1 cellular context compared by ENCODE assay signal in the genomic region with DNA sequence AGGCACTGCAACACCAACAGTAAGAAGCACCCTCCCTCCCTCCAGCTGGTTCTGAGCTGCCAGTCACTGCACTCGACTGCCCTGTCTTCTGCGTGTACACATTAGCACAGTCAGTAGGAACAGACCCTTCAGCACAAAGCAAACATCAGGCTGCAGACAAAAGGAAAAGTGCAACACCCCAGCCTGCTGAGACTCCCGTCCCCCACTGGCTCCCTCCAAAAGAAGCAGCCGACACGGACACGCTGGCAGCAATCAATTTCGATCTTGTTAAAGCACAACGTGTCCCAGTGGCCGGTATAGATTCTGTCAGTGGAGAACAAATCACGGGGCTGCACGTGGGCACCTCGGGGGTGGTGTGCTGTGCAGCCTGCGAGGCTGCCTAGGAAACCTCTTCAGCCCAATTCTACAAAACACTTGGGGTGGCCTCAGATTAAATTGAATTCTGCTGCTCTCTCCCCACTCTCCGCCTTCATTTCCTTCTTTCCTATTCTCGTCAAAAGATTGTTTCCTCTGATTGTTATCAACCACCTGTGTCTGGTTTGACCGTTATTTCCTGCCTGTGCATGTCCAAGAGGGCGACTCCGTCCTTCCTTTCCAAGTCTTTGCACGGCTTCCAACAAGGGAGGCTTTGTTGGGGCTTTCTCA.
TF ChIP-seq lines count a peak whose summit lies in the region.

No MANE protein-coding gene starts in this region.

TF ChIP-seq in HepG2, 621 proteins besides CTCF, POLR2A, EP300 and RAD21 (continued from another document):
- no peak for TF ChIP-seq TSC22D2 (CRISPR knock-in tag; IDR thresholded peaks at IDR 0.05; ENCODE audit: borderline replicate concordance)
- no peak for TF ChIP-seq HOXA3 (CRISPR knock-in tag; IDR thresholded peaks at IDR 0.05)
- TF ChIP-seq CREM (IDR thresholded peaks at IDR 0.05): no peak
- no peak for TF ChIP-seq CREM (CRISPR knock-in tag; IDR thresholded peaks at IDR 0.05)
- TF ChIP-seq, protein P1, sequence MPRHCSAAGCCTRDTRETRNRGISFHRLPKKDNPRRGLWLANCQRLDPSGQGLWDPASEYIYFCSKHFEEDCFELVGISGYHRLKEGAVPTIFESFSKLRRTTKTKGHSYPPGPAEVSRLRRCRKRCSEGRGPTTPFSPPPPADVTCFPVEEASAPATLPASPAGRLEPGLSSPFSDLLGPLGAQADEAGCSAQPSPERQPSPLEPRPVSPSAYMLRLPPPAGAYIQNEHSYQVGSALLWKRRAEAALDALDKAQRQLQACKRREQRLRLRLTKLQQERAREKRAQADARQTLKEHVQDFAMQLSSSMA (CRISPR knock-in tag; IDR thresholded peaks at IDR 0.05): no peak
- TF ChIP-seq ZNF577 (CRISPR knock-in tag; IDR thresholded peaks at IDR 0.05; ENCODE audit: borderline replicate concordance, low read depth): no peak
- no peak for TF ChIP-seq CBX5 (CRISPR knock-in tag; IDR thresholded peaks at IDR 0.05; ENCODE audit: borderline replicate concordance)
- no peak for TF ChIP-seq TAF15 (IDR thresholded peaks at IDR 0.05; ENCODE audit: low read depth, low read length, poor library complexity, severe bottlenecking)
- no peak for TF ChIP-seq SOX5 (CRISPR knock-in tag; IDR thresholded peaks at IDR 0.05; ENCODE audit: borderline replicate concordance)
- TF ChIP-seq KDM2A (CRISPR knock-in tag; IDR thresholded peaks at IDR 0.05; ENCODE audit: borderline replicate concordance, low read depth): no peak
- no peak for TF ChIP-seq WIZ (CRISPR knock-in tag; IDR thresholded peaks at IDR 0.05)
- no peak for TF ChIP-seq RELA (CRISPR knock-in tag; IDR thresholded peaks at IDR 0.05)
